Comparison of ENCODE assay signal across 8 cellular contexts in genomic region chr9:34376596-34377401, GRCh38. TPM values are rescaled to one million over a fixed set of nuclear protein-coding genes. Genes with fewer than 3 reads are reported as not detected.
DNase-seq lines count a peak whose midpoint lies in the region; ATAC-seq and TF ChIP-seq lines count a peak whose summit lies in the region.

MYORG (minus strand) TSS chr9:34376898; CDS start chr9:34372943, 3,955 bp downstream.

- H3K27ac ChIP-seq in DOHH2 (ENCODE audit: low read depth, low read length) (no peak within 1 kb of the TSS), KOPT-K1 (ENCODE audit: low read depth, low read length, poor library complexity, severe bottlenecking) (peak within 1 kb of the TSS; percentile 41)

- peaks cover 0 to 6% of the 10 kb centered on the region in 2 donors for H3K27me3 Mint-ChIP-seq in natural killer cell (ENCODE audit: low read depth in 2 of 2)

- peaks cover 43 to 49% of the 10 kb centered on the region in 2 donors for H3K4me1 Mint-ChIP-seq in natural killer cell

- H3K4me2 ChIP-seq in DOHH2 (ENCODE audit: low read length): peak within 1 kb of the TSS; percentile 83

- peaks cover 14% of the 10 kb centered on the region for H3K27me3 ChIP-seq in DOHH2 (ENCODE audit: control insufficient read depth, low read length)

- H3K9me3 ChIP-seq in DOHH2 (ENCODE audit: control insufficient read depth, insufficient read depth, low read length) (no peaks in the 10 kb centered on the region), KOPT-K1 (ENCODE audit: insufficient read depth, low read length, poor library complexity, severe bottlenecking) (peaks cover 5% of the 10 kb centered on the region)

- peaks cover 44% of the 10 kb centered on the region for H3K4me1 ChIP-seq in DOHH2 (ENCODE audit: control insufficient read depth, low read length)

- H3K36me3 ChIP-seq in DOHH2 (ENCODE audit: control insufficient read depth, low read length) (no peaks in the 10 kb centered on the region), KOPT-K1 (ENCODE audit: insufficient read depth, low read length) (0 out of 2 replicates have a peak, but pooled peaks cover 2% of the 10 kb centered on the region)

- H3K9me2 ChIP-seq in DOHH2 (replicated peaks; ENCODE audit: control insufficient read depth, low read length): no peaks in the 10 kb centered on the region

- no peaks in the 10 kb centered on the region for H3K9me3 Mint-ChIP-seq in natural killer cell

- ATAC-seq in GM21825 (IDR thresholded peaks at IDR 0.05; ENCODE audit: unreplicated experiment) (peak; percentile 79), natural killer cell (peak; percentile 71 to 86 (median 75))

- H4K20me1 ChIP-seq in DOHH2 (ENCODE audit: control insufficient read depth, insufficient read depth, low read depth, low read length): no peaks in the 10 kb centered on the region

- TF ChIP-seq CTCF in DOHH2 (IDR thresholded peaks at IDR 0.05; ENCODE audit: low read depth, low read length, poor library complexity, severe bottlenecking) (no peak), natural killer cell (IDR thresholded peaks at IDR 0.05) (no peak)

- intact Hi-C loops in natural killer cell (cut with micrococcal nuclease): loop anchor here (1.0 to 10.0 kb wide), 4 partner anchors 47 to 559 kb away; partner anchors contain the start of genes DCAF12, KIF24, NUDT2 and UBAP2

- H3K4me3 Mint-ChIP-seq in natural killer cell: peak within 1 kb of the TSS; percentile 90

- DNase-seq in RKO (ENCODE audit: low spot score) (peak; percentile 97), fibroblast of peridontal ligament (ENCODE audit: extremely low read depth) (peak; percentile 71), natural killer cell (peak; percentile 80)
- DNase-seq in activated T-helper 1 cell treated with anti-CD3 and anti-CD28 coated beads, Interleukin-2, amount 50 U/mL, for 16 hours (ENCODE audit: low read depth in 1 of 2, low spot score in 1 of 2): peak; percentile 93 to 94
- peak; percentile 98 for DNase-seq in stimulated activated naive CD4-positive, alpha-beta T cell treated with Interleukin-2 at 50 U/mL for 16 hours (lab: John Stamatoyannopoulos, UW)

- no peaks in the 10 kb centered on the region for H3K36me3 Mint-ChIP-seq in natural killer cell

- H3K27ac Mint-ChIP-seq in natural killer cell: peak within 1 kb of the TSS; percentile 58 to 82

- no peaks in the 10 kb centered on the region for H3F3A ChIP-seq in DOHH2 (ENCODE audit: control insufficient read depth, insufficient read depth)

- peak within 1 kb of the TSS; percentile 77 for H3K4me3 ChIP-seq in DOHH2 (ENCODE audit: low read length)

- H3K79me2 ChIP-seq in DOHH2 (ENCODE audit: control insufficient read depth, low read length): no peaks in the 10 kb centered on the region

RNA-seq across cellular contexts. Expression of gene MYORG, which starts in this region (rescaled TPM):
- total RNA-seq in natural killer cell: under 1 TPM; 0.58 to 0.93 (median 0.92) TPM

Comparison
In these comparisons a context has a peak if more than half of its experiments do, and no peak if none do; other contexts are left out.
1. Peak in DNase-seq and ATAC-seq in natural killer cell; RNA of the gene not detected or under 1 TPM.